8 cellular contexts compared by ENCODE assay signal in the genomic region with DNA sequence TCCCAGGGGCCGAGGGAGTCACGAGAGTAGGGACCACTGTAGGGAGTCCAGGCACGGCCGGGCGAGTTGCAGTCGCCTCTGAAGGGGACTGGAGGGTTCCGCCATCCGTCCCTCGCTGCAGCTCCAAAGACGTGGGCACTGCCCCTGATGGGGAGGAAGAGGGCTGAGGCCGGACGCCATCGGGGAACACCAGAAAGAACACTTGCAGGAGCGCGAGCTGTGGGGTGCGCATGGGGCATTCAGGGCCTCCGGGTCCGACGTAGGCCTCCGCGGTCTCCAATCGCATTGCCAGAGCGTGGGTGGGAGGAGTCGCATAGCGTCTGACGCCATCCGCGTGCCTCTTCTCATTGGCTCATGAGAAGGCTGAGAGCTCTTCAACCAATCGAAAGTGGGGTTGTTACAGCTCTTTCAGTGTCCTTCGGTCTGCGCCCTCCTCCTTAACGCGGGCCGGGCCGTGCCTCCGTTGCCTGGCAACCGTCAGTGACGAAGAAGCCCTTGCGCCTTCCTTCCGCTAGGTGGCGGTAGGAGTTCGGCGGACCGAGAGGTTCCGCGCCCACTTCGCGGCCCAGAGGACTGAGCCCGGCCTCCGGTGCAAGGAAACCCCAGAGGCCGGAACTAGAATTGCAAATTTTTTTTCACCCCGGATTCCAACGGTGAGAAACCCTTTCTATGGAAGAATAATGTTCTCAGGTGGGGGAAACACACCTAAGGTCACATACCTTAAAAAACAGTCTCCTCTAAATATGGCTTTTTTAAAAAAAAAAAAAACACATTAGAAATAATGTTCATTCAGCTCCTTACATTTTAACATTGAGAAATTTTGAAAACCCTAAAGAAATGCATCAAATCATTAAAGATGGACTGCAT. TPM values are rescaled to one million over a fixed set of nuclear protein-coding genes. Genes with fewer than 3 reads are reported as not detected.
DNase-seq lines count a peak whose midpoint lies in the region; ATAC-seq, FAIRE-seq and TF ChIP-seq lines count a peak whose summit lies in the region.

A gene with protein sequence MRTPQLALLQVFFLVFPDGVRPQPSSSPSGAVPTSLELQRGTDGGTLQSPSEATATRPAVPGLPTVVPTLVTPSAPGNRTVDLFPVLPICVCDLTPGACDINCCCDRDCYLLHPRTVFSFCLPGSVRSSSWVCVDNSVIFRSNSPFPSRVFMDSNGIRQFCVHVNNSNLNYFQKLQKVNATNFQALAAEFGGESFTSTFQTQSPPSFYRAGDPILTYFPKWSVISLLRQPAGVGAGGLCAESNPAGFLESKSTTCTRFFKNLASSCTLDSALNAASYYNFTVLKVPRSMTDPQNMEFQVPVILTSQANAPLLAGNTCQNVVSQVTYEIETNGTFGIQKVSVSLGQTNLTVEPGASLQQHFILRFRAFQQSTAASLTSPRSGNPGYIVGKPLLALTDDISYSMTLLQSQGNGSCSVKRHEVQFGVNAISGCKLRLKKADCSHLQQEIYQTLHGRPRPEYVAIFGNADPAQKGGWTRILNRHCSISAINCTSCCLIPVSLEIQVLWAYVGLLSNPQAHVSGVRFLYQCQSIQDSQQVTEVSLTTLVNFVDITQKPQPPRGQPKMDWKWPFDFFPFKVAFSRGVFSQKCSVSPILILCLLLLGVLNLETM (minus strand): TSS at position 260 of the 867 bp plus-strand sequence. CDS start 28 bp downstream, at position 232.

- no peak within 1 kb of the TSS for H2BK15ac ChIP-seq in mesendoderm (replicated peaks; ENCODE audit: low read depth)

- H3K27ac Mint-ChIP-seq in Caco-2 (ENCODE audit: unreplicated experiment), result peak within 1 kb of the TSS; percentile 99
- peak within 1 kb of the TSS; percentile 85 for H3K27ac Mint-ChIP-seq in activated CD8-positive, alpha-beta memory T cell treated with anti-CD3 and anti-CD28 coated beads, Interleukin-2, amount 10 ng/mL, durations not matched to agents 7 days and 5 days

- H4K8ac ChIP-seq in mesendoderm (ENCODE audit: low read depth, low read length), result no peak within 1 kb of the TSS

- no peak within 1 kb of the TSS for H4K5ac ChIP-seq in mesendoderm (ENCODE audit: low read length)

- H3K18ac ChIP-seq in mesendoderm (ENCODE audit: low read length), result no peak within 1 kb of the TSS

- 0 out of 2 replicates have a peak, but pooled peaks cover 2% of the 10 kb centered on the region for H3K4me1 ChIP-seq in Caco-2
- H3K4me1 ChIP-seq in endocrine pancreas (ENCODE audit: control insufficient read depth, insufficient read depth, low read length), result no peaks in the 10 kb centered on the region
- no peaks in the 10 kb centered on the region for H3K4me1 ChIP-seq in mesendoderm (ENCODE audit: control insufficient read depth, low read depth, low read length)

- no peak within 1 kb of the TSS for H3K4ac ChIP-seq in mesendoderm (ENCODE audit: low read depth, low read length)

- ATAC-seq in GM21360 (IDR thresholded peaks at IDR 0.05; ENCODE audit: unreplicated experiment), result peak; percentile 99
- peak; percentile 99 for ATAC-seq in activated CD8-positive, alpha-beta memory T cell treated with anti-CD3 and anti-CD28 coated beads, Interleukin-2, amount 10 ng/mL, durations not matched to agents 7 days and 5 days

- H3K23ac ChIP-seq in mesendoderm (ENCODE audit: low read length), result peak within 1 kb of the TSS; percentile 67

- H3K27ac ChIP-seq in mesendoderm (ENCODE audit: low read depth, low read length), result no peak within 1 kb of the TSS

- H3K4me3 ChIP-seq in Caco-2 (ENCODE audit: low read depth, low read length), result peak within 1 kb of the TSS; percentile 86
- peak within 1 kb of the TSS; percentile 97 for H3K4me3 ChIP-seq in endocrine pancreas (ENCODE audit: control insufficient read depth, insufficient read depth, low read length)
- peak within 1 kb of the TSS; percentile 88 for H3K4me3 ChIP-seq in mesendoderm (ENCODE audit: low read length)

- H2BK120ac ChIP-seq in mesendoderm (ENCODE audit: low read depth, low read length), result no peak within 1 kb of the TSS

- H2AK5ac ChIP-seq in mesendoderm (ENCODE audit: low read length), result no peak within 1 kb of the TSS

- peak within 1 kb of the TSS; percentile 97 for H3K4me3 Mint-ChIP-seq in Caco-2 (ENCODE audit: unreplicated experiment)
- H3K4me3 Mint-ChIP-seq in activated CD8-positive, alpha-beta memory T cell treated with anti-CD3 and anti-CD28 coated beads, Interleukin-2, amount 10 ng/mL, durations not matched to agents 7 days and 5 days, result peak within 1 kb of the TSS; percentile 99

- peaks cover 15% of the 10 kb centered on the region for H3K79me2 ChIP-seq in mesendoderm (ENCODE audit: control insufficient read depth, insufficient read depth, low read length)

- H3K27me3 Mint-ChIP-seq in Caco-2 (ENCODE audit: insufficient read depth, unreplicated experiment), result no peaks in the 10 kb centered on the region
- no peaks in the 10 kb centered on the region for H3K27me3 Mint-ChIP-seq in activated CD8-positive, alpha-beta memory T cell treated with anti-CD3 and anti-CD28 coated beads, Interleukin-2, amount 10 ng/mL, durations not matched to agents 7 days and 5 days

- peak; percentile 99 for DNase-seq in Caco-2
- peak; percentile 99 for DNase-seq in HTR-8/SVneo (ENCODE audit: insufficient read length, low spot score)
- DNase-seq in NOMO-1 treated with dmso at 0.1 percent for 144 hours (lab: John Stamatoyannopoulos, UW; ENCODE audit: unreplicated experiment), result peak; percentile 99
- DNase-seq in activated CD8-positive, alpha-beta memory T cell treated with anti-CD3 and anti-CD28 coated beads, Interleukin-2, amount 10 ng/mL, durations not matched to agents 7 days and 5 days, result peak; percentile 98
- peak; percentile 100 for DNase-seq in mesendoderm
- peak; percentile 84 for DNase-seq in stimulated activated CD8-positive, alpha-beta memory T cell treated with anti-CD3 and anti-CD28 coated beads, Interleukin-15, amount 100 ng/mL, for 24 hours (ENCODE audit: low read depth)

- H3K27me3 ChIP-seq in Caco-2 (replicated peaks; ENCODE audit: control insufficient read depth, insufficient read depth, low read length) (no peaks in the 10 kb centered on the region), endocrine pancreas (ENCODE audit: control insufficient read depth, insufficient read depth, low read length) (no peaks in the 10 kb centered on the region), mesendoderm (ENCODE audit: insufficient read depth, low read length, poor library complexity) (no peaks in the 10 kb centered on the region)

- peak; percentile 98 for FAIRE-seq in HTR-8/SVneo (lab: Jason Lieb, UNC)

- peak within 1 kb of the TSS; percentile 75 for H3K4me2 ChIP-seq in mesendoderm (ENCODE audit: low read length)

- peaks cover 15% of the 10 kb centered on the region for H3K9me3 Mint-ChIP-seq in Caco-2 (ENCODE audit: unreplicated experiment)
- H3K9me3 Mint-ChIP-seq in activated CD8-positive, alpha-beta memory T cell treated with anti-CD3 and anti-CD28 coated beads, Interleukin-2, amount 10 ng/mL, durations not matched to agents 7 days and 5 days (ENCODE audit: low read depth), result peaks cover 4% of the 10 kb centered on the region

- H3K79me1 ChIP-seq in mesendoderm (ENCODE audit: low read length), result peaks cover 12% of the 10 kb centered on the region

- no peak within 1 kb of the TSS for H2BK5ac ChIP-seq in mesendoderm (ENCODE audit: low read length)

- POLR2A ChIA-PET in Caco-2 (lab: Charles Lee), result interaction anchor here (0.5 to 1.7 kb wide), 7 partner anchors 19 to 172 kb away, joined by 3 to 14 read pairs (median 5); a partner anchor contains a TSS

- CTCF ChIA-PET in Caco-2 (lab: Charles Lee), result interaction anchor here (0.5 to 3.5 kb wide), 62 partner anchors 8 to 607 kb away, joined by 3 to 85 read pairs (median 4); a partner anchor contains a TSS
- CTCF ChIA-PET in activated CD8-positive, alpha-beta memory T cell treated with anti-CD3 and anti-CD28 coated beads, Interleukin-2, amount 10 ng/mL, durations not matched to agents 7 days and 5 days (lab: Charles Lee), result interaction anchor here (0.6 to 7.6 kb wide), 71 partner anchors 10 to 644 kb away, joined by 3 to 444 read pairs (median 5); a partner anchor contains a TSS

- peak within 1 kb of the TSS; percentile 93 for H3K56ac ChIP-seq in mesendoderm (ENCODE audit: low read length)

- intact Hi-C loops in Caco-2 (cut with micrococcal nuclease; ENCODE audit: unreplicated experiment), result loop anchor here (1.0 to 5.0 kb wide), 9 partner anchors 19 to 323 kb away; a partner anchor contains a TSS

- H3K9me3 ChIP-seq in Caco-2 (no peaks in the 10 kb centered on the region; the same call in 1 of the 2 replicates), endocrine pancreas (ENCODE audit: control insufficient read depth, low read length) (no peaks in the 10 kb centered on the region)

- peaks cover 2% of the 10 kb centered on the region; the same call in 1 of the 2 replicates for H3K36me3 ChIP-seq in Caco-2 (ENCODE audit: control insufficient read depth, insufficient read depth, low read length)
- no peaks in the 10 kb centered on the region for H3K36me3 ChIP-seq in endocrine pancreas (ENCODE audit: control insufficient read depth, insufficient read depth, low read length)
- H3K36me3 ChIP-seq in mesendoderm (ENCODE audit: control insufficient read depth, insufficient read depth, low read length), result no peaks in the 10 kb centered on the region

- no TSS peak for BruUV-seq in Caco-2 (replicated peaks; lab: Mats Ljungman, UMichigan)

- peaks cover 35% of the 10 kb centered on the region for H3K36me3 Mint-ChIP-seq in Caco-2 (ENCODE audit: insufficient read depth, unreplicated experiment)
- H3K36me3 Mint-ChIP-seq in activated CD8-positive, alpha-beta memory T cell treated with anti-CD3 and anti-CD28 coated beads, Interleukin-2, amount 10 ng/mL, durations not matched to agents 7 days and 5 days, result peaks cover 36% of the 10 kb centered on the region

- WGBS in mesendoderm (ENCODE audit: extremely low coverage, insufficient coverage, low lambda C conversion rate), result no CpG with 5 or more reads among the region's 53 CpGs

- peaks cover 17% of the 10 kb centered on the region for H3K4me1 Mint-ChIP-seq in Caco-2 (ENCODE audit: low read depth, unreplicated experiment)
- H3K4me1 Mint-ChIP-seq in activated CD8-positive, alpha-beta memory T cell treated with anti-CD3 and anti-CD28 coated beads, Interleukin-2, amount 10 ng/mL, durations not matched to agents 7 days and 5 days, result peaks cover 44% of the 10 kb centered on the region

- H3K9ac ChIP-seq in endocrine pancreas (ENCODE audit: control insufficient read depth, insufficient read depth, low read length), result peak within 1 kb of the TSS; percentile 99
- H3K9ac ChIP-seq in mesendoderm (ENCODE audit: low read length), result peak within 1 kb of the TSS; percentile 90

- TF ChIP-seq CTCF in Caco-2 (IDR thresholded peaks at IDR 0.05; ENCODE audit: insufficient read depth in 1 of 2, low read depth in 1 of 2, low read length in 1 of 2, severe bottlenecking in 1 of 2, unreplicated experiment in 1 of 2), result peak; percentile 98 to 99

RNA-seq across cellular contexts. Expression of the gene that starts here (rescaled TPM):
- total RNA-seq in Caco-2 (2022), result 49.2 and 52.1 TPM in 2 replicates
- 10 to 100 TPM; 29.7 to 69.2 TPM for total RNA-seq in activated CD8-positive, alpha-beta memory T cell treated with anti-CD3 and anti-CD28 coated beads, Interleukin-2, amount 10 ng/mL, durations not matched to agents 7 days and 5 days
- polyA plus RNA-seq in mesendoderm (2013, experiment 1 of 2), result 22.9 TPM
- 22.1 TPM for polyA plus RNA-seq in mesendoderm (2013, experiment 2 of 2)
